17 cellular contexts compared by ENCODE assay signal in the genomic region with DNA sequence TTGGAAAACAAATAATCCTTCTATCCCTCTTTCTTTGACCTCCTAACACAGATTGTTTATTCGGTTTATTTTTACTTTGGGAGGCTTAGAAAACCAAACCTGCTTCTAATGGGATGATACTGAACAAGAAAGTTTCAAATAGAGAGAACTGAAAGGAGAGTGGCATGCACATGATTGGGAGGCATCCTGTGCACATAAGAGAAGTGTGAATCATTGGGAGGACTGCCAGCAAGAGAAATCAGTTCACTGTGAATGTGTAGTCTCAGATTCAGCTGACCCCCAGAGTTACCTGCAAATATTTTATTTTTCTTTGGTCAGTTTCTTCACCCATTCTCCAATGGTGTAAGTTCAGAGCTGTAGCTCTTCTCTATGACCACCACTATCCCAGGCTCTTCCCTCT.
DNase-seq lines count a peak whose midpoint lies in the region; ATAC-seq, FAIRE-seq and TF ChIP-seq lines count a peak whose summit lies in the region.
"Had no signal": no experiment of that assay in that cellular context is flagged by ENCODE, and none has a peak within 500 bp of the region (broad histone marks: within the 10 kb centered on the region; RNA-seq: fewer than 3 reads in every experiment).

No MANE protein-coding gene starts in this region.

- H3K36me3 ChIP-seq in brain microvascular endothelial cell (replicated peaks) = no peaks in the 10 kb centered on the region

- CTCF ChIA-PET in activated CD8-positive, alpha-beta memory T cell treated with anti-CD3 and anti-CD28 coated beads, Interleukin-2, amount 10 ng/mL, durations not matched to agents 7 days and 5 days (lab: Charles Lee) = no interaction called here

- no peaks in the 10 kb centered on the region for H3K36me3 Mint-ChIP-seq in activated CD8-positive, alpha-beta memory T cell treated with anti-CD3 and anti-CD28 coated beads, Interleukin-2, amount 10 ng/mL, durations not matched to agents 7 days and 5 days
- H3K36me3 Mint-ChIP-seq: activated naive CD8-positive, alpha-beta T cell treated with anti-CD3 and anti-CD28 coated beads for 36 hours had no signal

- ATAC-seq in GM19324 (IDR thresholded peaks at IDR 0.05; ENCODE audit: low FRiP score, unreplicated experiment) (no peak), GM18519 (IDR thresholded peaks at IDR 0.05; ENCODE audit: low FRiP score, unreplicated experiment) (no peak)
- ATAC-seq in activated CD8-positive, alpha-beta memory T cell treated with anti-CD3 and anti-CD28 coated beads, Interleukin-2, amount 10 ng/mL, durations not matched to agents 7 days and 5 days = no peak

- peak; percentile 13 for DNase-seq in AG08396 (ENCODE audit: low spot score)
- peak; percentile 11 for DNase-seq in HTR-8/SVneo (ENCODE audit: insufficient read length, low spot score)
- peak; percentile 60 for DNase-seq in brain microvascular endothelial cell
- DNase-seq in hepatic stellate cell (ENCODE audit: low spot score) = peak; percentile 3
- DNase-seq in substantia nigra (lab: John Stamatoyannopoulos, UW) = no peak
- no peak for DNase-seq in activated CD8-positive, alpha-beta memory T cell treated with anti-CD3 and anti-CD28 coated beads, Interleukin-2, amount 10 ng/mL, durations not matched to agents 7 days and 5 days
- DNase-seq: activated CD4-positive, alpha-beta T cell treated with anti-CD3 and anti-CD28 coated beads, Interleukin-2, amount 10 ng/mL, durations not matched to agents 24 days and 14 days; activated naive CD8-positive, alpha-beta T cell treated with anti-CD3 and anti-CD28 coated beads for 36 hours; activated T-cell treated with anti-CD3 and anti-CD28 coated beads, Interleukin-2, amount 50 U/mL, for 24 hours; KBM-7; left cardiac atrium; NK-92 treated with Interleukin-12 subunit alpha and Interleukin-12 subunit beta, amount 100 ng/mL, for 24 hours; SIG-M5 had no signal

- FAIRE-seq in HTR-8/SVneo (lab: Jason Lieb, UNC) = peak; percentile 44
- FAIRE-seq: G401.6 had no signal

- H3K4me3 ChIP-seq in brain microvascular endothelial cell (ENCODE audit: low read depth, low read length) = no peak overlapping the region
- H3K4me3 ChIP-seq: hepatocyte had no signal

- no peaks in the 10 kb centered on the region for H3K4me1 Mint-ChIP-seq in activated CD8-positive, alpha-beta memory T cell treated with anti-CD3 and anti-CD28 coated beads, Interleukin-2, amount 10 ng/mL, durations not matched to agents 7 days and 5 days
- H3K4me1 Mint-ChIP-seq: activated CD4-positive, alpha-beta T cell treated with anti-CD3 and anti-CD28 coated beads, Interleukin-2, amount 10 ng/mL, durations not matched to agents 24 days and 14 days; activated naive CD8-positive, alpha-beta T cell treated with anti-CD3 and anti-CD28 coated beads for 36 hours had no signal

- no peak overlapping the region for H3K27ac Mint-ChIP-seq in activated CD8-positive, alpha-beta memory T cell treated with anti-CD3 and anti-CD28 coated beads, Interleukin-2, amount 10 ng/mL, durations not matched to agents 7 days and 5 days
- H3K27ac Mint-ChIP-seq: activated CD4-positive, alpha-beta T cell treated with anti-CD3 and anti-CD28 coated beads, Interleukin-2, amount 10 ng/mL, durations not matched to agents 24 days and 14 days; activated naive CD8-positive, alpha-beta T cell treated with anti-CD3 and anti-CD28 coated beads for 36 hours; activated T-cell treated with anti-CD3 and anti-CD28 coated beads, Interleukin-2, amount 50 U/mL, for 24 hours had no signal

- peaks cover 3% of the 10 kb centered on the region for H3K9me3 Mint-ChIP-seq in activated CD8-positive, alpha-beta memory T cell treated with anti-CD3 and anti-CD28 coated beads, Interleukin-2, amount 10 ng/mL, durations not matched to agents 7 days and 5 days (ENCODE audit: low read depth)
- H3K9me3 Mint-ChIP-seq: activated CD4-positive, alpha-beta T cell treated with anti-CD3 and anti-CD28 coated beads, Interleukin-2, amount 10 ng/mL, durations not matched to agents 24 days and 14 days; activated naive CD8-positive, alpha-beta T cell treated with anti-CD3 and anti-CD28 coated beads for 36 hours; activated T-cell treated with anti-CD3 and anti-CD28 coated beads, Interleukin-2, amount 50 U/mL, for 24 hours had no signal

- in situ Hi-C loops in brain microvascular endothelial cell (cut with HindIII; ENCODE audit: low pct_ligation_motif_present, low sequenced_read_pairs) = no loop called here

- no peaks in the 10 kb centered on the region for H3K27me3 ChIP-seq in brain microvascular endothelial cell (replicated peaks)
- H3K27me3 ChIP-seq: hepatocyte had no signal

- H3K27ac ChIP-seq in brain microvascular endothelial cell (no peak overlapping the region), substantia nigra (ENCODE audit: low read depth, low read length, poor library complexity, severe bottlenecking) (no peak overlapping the region)
- H3K27ac ChIP-seq: hepatocyte had no signal

- H3K27me3 Mint-ChIP-seq in activated CD8-positive, alpha-beta memory T cell treated with anti-CD3 and anti-CD28 coated beads, Interleukin-2, amount 10 ng/mL, durations not matched to agents 7 days and 5 days = no peaks in the 10 kb centered on the region
- H3K27me3 Mint-ChIP-seq: activated CD4-positive, alpha-beta T cell treated with anti-CD3 and anti-CD28 coated beads, Interleukin-2, amount 10 ng/mL, durations not matched to agents 24 days and 14 days; activated naive CD8-positive, alpha-beta T cell treated with anti-CD3 and anti-CD28 coated beads for 36 hours; activated T-cell treated with anti-CD3 and anti-CD28 coated beads, Interleukin-2, amount 50 U/mL, for 24 hours had no signal

- TF ChIP-seq CTCF in brain microvascular endothelial cell (IDR thresholded peaks at IDR 0.05; ENCODE audit: low read depth, low read length, missing control alignments) = no peak

- no peak overlapping the region for H3K4me3 Mint-ChIP-seq in activated CD8-positive, alpha-beta memory T cell treated with anti-CD3 and anti-CD28 coated beads, Interleukin-2, amount 10 ng/mL, durations not matched to agents 7 days and 5 days
- H3K4me3 Mint-ChIP-seq: activated CD4-positive, alpha-beta T cell treated with anti-CD3 and anti-CD28 coated beads, Interleukin-2, amount 10 ng/mL, durations not matched to agents 24 days and 14 days; activated naive CD8-positive, alpha-beta T cell treated with anti-CD3 and anti-CD28 coated beads for 36 hours; activated T-cell treated with anti-CD3 and anti-CD28 coated beads, Interleukin-2, amount 50 U/mL, for 24 hours had no signal

Comparison
In these comparisons a context has a peak if more than half of its experiments do, and no peak if none do; other contexts are left out.
1. DNase-seq: peak in AG08396 (single experiment), HTR-8/SVneo (single experiment), brain microvascular endothelial cell (single experiment) and hepatic stellate cell (single experiment); none in substantia nigra (0 of 49) and activated CD8-positive, alpha-beta memory T cell treated with anti-CD3 and anti-CD28 coated beads, Interleukin-2, amount 10 ng/mL, durations not matched to agents 7 days and 5 days (single experiment).